In genomic region chr1:184695023-184695422, GRCh38 we compare ENCODE assay signal across 19 cellular contexts. TPM values are rescaled to one million over a fixed set of nuclear protein-coding genes. Genes with fewer than 3 reads are reported as not detected.
DNase-seq lines count a peak whose midpoint lies in the region; ATAC-seq and TF ChIP-seq lines count a peak whose summit lies in the region.
"Had no signal": no experiment of that assay in that cellular context is flagged by ENCODE, and none has a peak within 500 bp of the region (broad histone marks: within the 10 kb centered on the region; RNA-seq: fewer than 3 reads in every experiment).

No MANE protein-coding gene starts in this region.

- H3K4me1 Mint-ChIP-seq in activated T-helper 2 cell treated with anti-CD3 and anti-CD28 coated beads, Interferon-gamma antibody, Interleukin-2, Interleukin-4, amounts not matched to agents 10 μg/mL and 5 μg/mL and 100 μg/mL, durations not matched to agents 14 hours and 24 hours and 36 hours (ENCODE audit: low read depth) = peaks cover 16% of the 10 kb centered on the region
- H3K4me1 Mint-ChIP-seq in activated CD4-positive, alpha-beta T cell treated with anti-CD3 and anti-CD28 coated beads, Interleukin-2, amount 10 ng/mL, durations not matched to agents 24 days and 14 days = peaks cover 4% of the 10 kb centered on the region

- no peak overlapping the region for H3K18ac ChIP-seq in mesendoderm (ENCODE audit: low read length)
- no peak overlapping the region for H3K18ac ChIP-seq in trophoblast cell (ENCODE audit: low read length)

- H3K36me3 Mint-ChIP-seq in activated T-helper 2 cell treated with anti-CD3 and anti-CD28 coated beads, Interferon-gamma antibody, Interleukin-2, Interleukin-4, amounts not matched to agents 10 μg/mL and 5 μg/mL and 100 μg/mL, durations not matched to agents 14 hours and 24 hours and 36 hours (ENCODE audit: low read depth) = peaks cover 59% of the 10 kb centered on the region
- peaks cover 29% of the 10 kb centered on the region for H3K36me3 Mint-ChIP-seq in activated CD4-positive, alpha-beta T cell treated with anti-CD3 and anti-CD28 coated beads, Interleukin-2, amount 10 ng/mL, durations not matched to agents 24 days and 14 days (ENCODE audit: low read depth)

- no peak overlapping the region for H3K4me3 ChIP-seq in GM12865 (ENCODE audit: low read depth, low read length)
- H3K4me3 ChIP-seq in mesendoderm (ENCODE audit: low read length) = no peak overlapping the region
- no peak overlapping the region for H3K4me3 ChIP-seq in trophoblast cell (ENCODE audit: low read depth, low read length)
- H3K4me3 ChIP-seq: SK-N-MC had no signal

- H2BK120ac ChIP-seq in mesendoderm (ENCODE audit: low read depth, low read length) (no peak overlapping the region), trophoblast cell (ENCODE audit: insufficient read depth, low read length, poor library complexity) (no peak overlapping the region)

- H3K9ac ChIP-seq in mesendoderm (ENCODE audit: low read length) = no peak overlapping the region
- no peak overlapping the region for H3K9ac ChIP-seq in trophoblast cell (ENCODE audit: low read length)

- intact Hi-C loops in activated T-helper 2 cell treated with anti-CD3 and anti-CD28 coated beads, Interferon-gamma antibody, Interleukin-2, Interleukin-4, amounts not matched to agents 10 μg/mL and 5 μg/mL and 100 μg/mL, durations not matched to agents 14 hours and 24 hours and 36 hours (cut with micrococcal nuclease) = no loop called here
- intact Hi-C loops in activated CD4-positive, alpha-beta T cell treated with anti-CD3 and anti-CD28 coated beads, Interleukin-2, amount 10 ng/mL, durations not matched to agents 24 days and 14 days (cut with micrococcal nuclease) = no loop called here

- H3K27ac Mint-ChIP-seq in activated T-helper 2 cell treated with anti-CD3 and anti-CD28 coated beads, Interferon-gamma antibody, Interleukin-2, Interleukin-4, amounts not matched to agents 10 μg/mL and 5 μg/mL and 100 μg/mL, durations not matched to agents 14 hours and 24 hours and 36 hours = peak overlapping the region; percentile 11
- no peak overlapping the region for H3K27ac Mint-ChIP-seq in activated CD4-positive, alpha-beta T cell treated with anti-CD3 and anti-CD28 coated beads, Interleukin-2, amount 10 ng/mL, durations not matched to agents 24 days and 14 days
- H3K27ac Mint-ChIP-seq: IgD-negative memory B cell had no signal

- no peaks in the 10 kb centered on the region for H3K9me3 Mint-ChIP-seq in activated T-helper 2 cell treated with anti-CD3 and anti-CD28 coated beads, Interferon-gamma antibody, Interleukin-2, Interleukin-4, amounts not matched to agents 10 μg/mL and 5 μg/mL and 100 μg/mL, durations not matched to agents 14 hours and 24 hours and 36 hours
- no peaks in the 10 kb centered on the region for H3K9me3 Mint-ChIP-seq in activated CD4-positive, alpha-beta T cell treated with anti-CD3 and anti-CD28 coated beads, Interleukin-2, amount 10 ng/mL, durations not matched to agents 24 days and 14 days
- H3K9me3 Mint-ChIP-seq: IgD-negative memory B cell had no signal

- H3K4me1 ChIP-seq in mesendoderm (ENCODE audit: control insufficient read depth, low read depth, low read length) = peaks cover 4% of the 10 kb centered on the region
- H3K4me1 ChIP-seq in trophoblast cell (ENCODE audit: control insufficient read depth in 1 of 2, insufficient read depth in 2 of 2, low read length in 2 of 2) = no peaks in the 10 kb centered on the region

- no CpG with 5 or more reads among the region's 5 CpGs for WGBS in mesendoderm (ENCODE audit: extremely low coverage, insufficient coverage, low lambda C conversion rate)
- WGBS in trophoblast cell (ENCODE audit: extremely low coverage, insufficient coverage, insufficient read length) = no CpG with 5 or more reads among the region's 5 CpGs

- H3K4me3 Mint-ChIP-seq in activated T-helper 2 cell treated with anti-CD3 and anti-CD28 coated beads, Interferon-gamma antibody, Interleukin-2, Interleukin-4, amounts not matched to agents 10 μg/mL and 5 μg/mL and 100 μg/mL, durations not matched to agents 14 hours and 24 hours and 36 hours (ENCODE audit: low read depth) = no peak overlapping the region
- no peak overlapping the region for H3K4me3 Mint-ChIP-seq in activated CD4-positive, alpha-beta T cell treated with anti-CD3 and anti-CD28 coated beads, Interleukin-2, amount 10 ng/mL, durations not matched to agents 24 days and 14 days

- no peak overlapping the region for H4K12ac ChIP-seq in trophoblast cell (ENCODE audit: low read depth, low read length)

- DNase-seq in GM12865 (ENCODE audit: low read depth) (peak; percentile 32), mesendoderm (no peak), trophoblast cell (no peak), NCI-H345 treated with DMSO at 0.1 percent for 48 hours (lab: John Stamatoyannopoulos, UW; ENCODE audit: unreplicated experiment) (no peak)
- no peak for DNase-seq in activated T-helper 2 cell treated with anti-CD3 and anti-CD28 coated beads, Interferon-gamma antibody, Interleukin-2, Interleukin-4, amounts not matched to agents 10 μg/mL and 5 μg/mL and 100 μg/mL, durations not matched to agents 14 hours and 24 hours and 36 hours (ENCODE audit: low spot score)
- no peak for DNase-seq in activated CD4-positive, alpha-beta T cell treated with anti-CD3 and anti-CD28 coated beads, Interleukin-2, amount 10 ng/mL, durations not matched to agents 24 days and 14 days
- DNase-seq: AML-193, Calu3, DMS79, MV-4-11, NCI-H1417 treated with DMSO at 0.1 percent for 48 hours, NCI-H2029, NCI-H2171 treated with DMSO at 0.1 percent for 48 hours, NCI-H510A treated with DMSO at 0.1 percent for 48 hours, OCI-M1 had no signal

- H2AFZ ChIP-seq in trophoblast cell (ENCODE audit: insufficient read depth, low read length, poor library complexity) = no peak overlapping the region

- H4K8ac ChIP-seq in mesendoderm (ENCODE audit: low read depth, low read length) = no peak overlapping the region
- H4K8ac ChIP-seq in trophoblast cell (ENCODE audit: low read depth, low read length) = no peak overlapping the region

- H3K27me3 ChIP-seq in mesendoderm (ENCODE audit: insufficient read depth, low read length, poor library complexity) (no peaks in the 10 kb centered on the region), trophoblast cell (ENCODE audit: insufficient read depth, low read length) (no peaks in the 10 kb centered on the region)

- no peak overlapping the region for H2BK5ac ChIP-seq in mesendoderm (ENCODE audit: low read length)
- no peak overlapping the region for H2BK5ac ChIP-seq in trophoblast cell (ENCODE audit: low read depth, low read length, poor library complexity)

- H3K4ac ChIP-seq in mesendoderm (ENCODE audit: low read depth, low read length) (no peak overlapping the region), trophoblast cell (ENCODE audit: low read depth, low read length) (no peak overlapping the region)

- peak overlapping the region; percentile 35 for H3K56ac ChIP-seq in mesendoderm (ENCODE audit: low read length)

- no peak overlapping the region for H2BK12ac ChIP-seq in trophoblast cell (ENCODE audit: low read length)

- ATAC-seq in HG02885 (IDR thresholded peaks at IDR 0.05; ENCODE audit: poor library complexity, unreplicated experiment) (peak; percentile 67), HG02588 (IDR thresholded peaks at IDR 0.05; ENCODE audit: unreplicated experiment) (no peak)

- H2BK15ac ChIP-seq in mesendoderm (replicated peaks; ENCODE audit: low read depth) = no peak overlapping the region

- no peak overlapping the region for H3K4me2 ChIP-seq in mesendoderm (ENCODE audit: low read length)
- no peak overlapping the region for H3K4me2 ChIP-seq in trophoblast cell (ENCODE audit: low read length)

- H3K36me3 ChIP-seq in mesendoderm (ENCODE audit: control insufficient read depth, insufficient read depth, low read length) (no peaks in the 10 kb centered on the region), trophoblast cell (ENCODE audit: control insufficient read depth in 1 of 2, insufficient read depth in 2 of 2, low read length in 2 of 2) (peaks cover 0 to 2% of the 10 kb centered on the region in 2 experiments)

- H3K79me2 ChIP-seq in mesendoderm (ENCODE audit: control insufficient read depth, insufficient read depth, low read length) = no peaks in the 10 kb centered on the region
- no peaks in the 10 kb centered on the region for H3K79me2 ChIP-seq in trophoblast cell (ENCODE audit: control insufficient read depth, insufficient read depth, low read length, poor library complexity)

- H3K14ac ChIP-seq in trophoblast cell (ENCODE audit: low read length) = no peak overlapping the region

- H2AK5ac ChIP-seq in mesendoderm (ENCODE audit: low read length) (no peak overlapping the region), trophoblast cell (ENCODE audit: low read length) (no peak overlapping the region)

- no peaks in the 10 kb centered on the region for H3K9me3 ChIP-seq in trophoblast cell (ENCODE audit: insufficient read depth, low read depth, low read length)

- H3K79me1 ChIP-seq in mesendoderm (ENCODE audit: low read length) (no peaks in the 10 kb centered on the region), trophoblast cell (ENCODE audit: low read length) (no peaks in the 10 kb centered on the region)

- H4K91ac ChIP-seq in trophoblast cell (ENCODE audit: low read depth, low read length) = no peak overlapping the region

- H3K23ac ChIP-seq in mesendoderm (ENCODE audit: low read length) (no peak overlapping the region), trophoblast cell (ENCODE audit: low read length) (no peak overlapping the region)

- no peaks in the 10 kb centered on the region for H3K27me3 Mint-ChIP-seq in activated T-helper 2 cell treated with anti-CD3 and anti-CD28 coated beads, Interferon-gamma antibody, Interleukin-2, Interleukin-4, amounts not matched to agents 10 μg/mL and 5 μg/mL and 100 μg/mL, durations not matched to agents 14 hours and 24 hours and 36 hours (ENCODE audit: low read depth)
- H3K27me3 Mint-ChIP-seq in activated CD4-positive, alpha-beta T cell treated with anti-CD3 and anti-CD28 coated beads, Interleukin-2, amount 10 ng/mL, durations not matched to agents 24 days and 14 days = no peaks in the 10 kb centered on the region
- H3K27me3 Mint-ChIP-seq: IgD-negative memory B cell had no signal

- no peak overlapping the region for H4K5ac ChIP-seq in mesendoderm (ENCODE audit: low read length)

- H3K27ac ChIP-seq in mesendoderm (ENCODE audit: low read depth, low read length) (no peak overlapping the region), trophoblast cell (ENCODE audit: low read depth, low read length) (no peak overlapping the region)

- TF ChIP-seq CTCF in GM12865 (IDR thresholded peaks at IDR 0.05; ENCODE audit: insufficient read depth, low read depth, low read length, missing control alignments) = no peak

RNA-seq across cellular contexts. Expression of gene EDEM3, which starts 59.6 kb away (rescaled TPM):
- 25.3 and 30.2 TPM in 2 replicates for total RNA-seq in activated T-helper 2 cell treated with anti-CD3 and anti-CD28 coated beads, Interferon-gamma antibody, Interleukin-2, Interleukin-4, amounts not matched to agents 10 μg/mL and 5 μg/mL and 100 μg/mL, durations not matched to agents 14 hours and 24 hours and 36 hours
- 7.4 TPM for polyA plus RNA-seq in mesendoderm (2013, experiment 1 of 2)
- 8.0 TPM for polyA plus RNA-seq in mesendoderm (2013, experiment 2 of 2)
- polyA plus RNA-seq in trophoblast cell (2013) = 14.7 and 14.8 TPM in 2 replicates
- 23.6 and 28.3 TPM in 2 replicates for total RNA-seq in activated CD4-positive, alpha-beta T cell treated with anti-CD3 and anti-CD28 coated beads, Interleukin-2, amount 10 ng/mL, durations not matched to agents 24 days and 14 days
